ENCODE assay signal across 14 cellular contexts in the genomic region with DNA sequence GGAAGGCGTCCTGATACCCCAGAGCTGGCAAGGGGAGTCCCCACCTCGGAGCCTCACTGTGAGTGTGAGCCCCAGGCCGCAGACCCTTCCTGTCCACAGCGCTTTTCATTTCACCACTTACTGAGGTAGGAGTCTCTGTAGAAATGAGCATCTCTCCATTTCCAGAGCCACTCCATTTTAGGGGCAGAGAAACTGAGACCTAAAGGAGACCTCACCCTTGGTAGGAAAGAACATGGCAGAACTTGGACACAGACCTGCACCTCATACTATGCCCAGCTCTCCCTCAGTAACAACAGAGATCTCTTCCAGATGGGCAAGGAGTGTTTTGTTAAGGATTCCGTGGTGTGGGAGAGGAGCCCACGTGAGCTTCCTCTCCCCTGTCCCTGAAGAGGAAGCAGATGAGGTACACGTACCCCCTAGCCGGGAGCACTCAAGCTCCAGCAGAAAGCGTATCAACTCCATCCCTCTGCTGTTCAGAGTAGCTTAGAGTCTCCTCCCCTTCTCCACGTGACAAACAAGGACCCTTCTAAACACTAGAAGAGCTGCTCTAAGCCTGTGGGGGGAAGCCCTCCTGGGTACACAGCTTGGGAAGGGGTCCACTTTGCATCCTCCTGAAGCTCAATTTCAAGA. TPM values are rescaled to one million over a fixed set of nuclear protein-coding genes. Genes with fewer than 3 reads are reported as not detected.
DNase-seq lines count a peak whose midpoint lies in the region; ATAC-seq and TF ChIP-seq lines count a peak whose summit lies in the region.
"Had no signal": no experiment of that assay in that cellular context is flagged by ENCODE, and none has a peak within 500 bp of the region (broad histone marks: within the 10 kb centered on the region; RNA-seq: fewer than 3 reads in every experiment).

No MANE protein-coding gene starts in this region.

- H3K9ac ChIP-seq in HUES48 (ENCODE audit: low read depth, low read length) (no peak overlapping the region), mucosa of stomach (ENCODE audit: low read length) (peak overlapping the region; percentile 97)

- ATAC-seq in HG03196 (IDR thresholded peaks at IDR 0.05; ENCODE audit: unreplicated experiment) (no peak), HG02852 (IDR thresholded peaks at IDR 0.05; ENCODE audit: unreplicated experiment) (no peak)
- ATAC-seq: effector memory CD8-positive, alpha-beta T cell had no signal

- H3K4me3 Mint-ChIP-seq in brain, result peak overlapping the region in 3 of 5 experiments; percentile 51 to 64 (median 62)
- H3K4me3 Mint-ChIP-seq: effector memory CD8-positive, alpha-beta T cell; HFFc6; neural crest cell had no signal

- H3K36me3 ChIP-seq in HUES48 (ENCODE audit: control insufficient read depth, insufficient read depth, low read length), result no peaks in the 10 kb centered on the region
- peaks cover 8% of the 10 kb centered on the region for H3K36me3 ChIP-seq in mucosa of stomach (ENCODE audit: control insufficient read depth, insufficient read depth, low read length)
- H3K36me3 ChIP-seq: SJSA1 had no signal

- peaks cover 100% of the 10 kb centered on the region for H3K27me3 Mint-ChIP-seq in brain

- peaks cover 7% of the 10 kb centered on the region for H3K4me1 Mint-ChIP-seq in brain

- TF ChIP-seq CTCF in brain (conservative IDR thresholded peaks at IDR 0.05), result no peak

- H3K4me1 ChIP-seq in HUES48 (ENCODE audit: control insufficient read depth, insufficient read depth, low read length), result peaks cover 17% of the 10 kb centered on the region
- peaks cover 44% of the 10 kb centered on the region for H3K4me1 ChIP-seq in mucosa of stomach (ENCODE audit: control insufficient read depth, insufficient read depth, low read length)

- peak; percentile 7 for DNase-seq in DMS79 treated with DMSO at 0.1 percent for 48 hours (lab: John Stamatoyannopoulos, UW)
- DNase-seq in NCI-H345 (lab: John Stamatoyannopoulos, UW), result no peak
- DNase-seq in GOT3 (lab: John Stamatoyannopoulos, UW), result no peak
- DNase-seq: effector memory CD8-positive, alpha-beta T cell; HFFc6; NCI-H1930 had no signal

- H3K4me3 ChIP-seq in HUES48 (ENCODE audit: low read depth, low read length) (peak overlapping the region; percentile 57), mucosa of stomach (ENCODE audit: low read length) (peak overlapping the region; percentile 61)
- H3K4me3 ChIP-seq: SJSA1 had no signal

- H3K9me3 ChIP-seq in HUES48 (ENCODE audit: control insufficient read depth, insufficient read depth, low read length) (no peaks in the 10 kb centered on the region), mucosa of stomach (ENCODE audit: control insufficient read depth, low read length) (no peaks in the 10 kb centered on the region)
- H3K9me3 ChIP-seq: SJSA1 had no signal

- peaks cover 0 to 7% (median 2%) of the 10 kb centered on the region in 5 experiments for H3K9me3 Mint-ChIP-seq in brain
- H3K9me3 Mint-ChIP-seq: effector memory CD8-positive, alpha-beta T cell; HFFc6; neural crest cell had no signal

- no peak overlapping the region for H3K27ac Mint-ChIP-seq in brain
- H3K27ac Mint-ChIP-seq: CD14-positive monocyte; effector memory CD8-positive, alpha-beta T cell; HFFc6 had no signal

- H3K27me3 ChIP-seq in HUES48 (ENCODE audit: control insufficient read depth, insufficient read depth, low read length), result peaks cover 100% of the 10 kb centered on the region
- peaks cover 9% of the 10 kb centered on the region for H3K27me3 ChIP-seq in mucosa of stomach (ENCODE audit: control insufficient read depth, insufficient read depth, low read length)
- H3K27me3 ChIP-seq: SJSA1 had no signal

- H3K27ac ChIP-seq in HUES48 (ENCODE audit: low read depth, low read length), result no peak overlapping the region
- H3K27ac ChIP-seq: SJSA1 had no signal

- H3K36me3 Mint-ChIP-seq in brain, result no peaks in the 10 kb centered on the region
- H3K36me3 Mint-ChIP-seq: CD14-positive monocyte had no signal

RNA-seq across cellular contexts. Expression of a gene that starts 0.5 kb away (rescaled TPM):
- not detected for polyA plus RNA-seq in brain (ENCODE audit: insufficient read depth, low read depth, low replicate concordance)
- polyA plus RNA-seq: CD14-positive monocyte had no signal

RNA-seq across cellular contexts. Expression of a gene that starts 9.5 kb away (rescaled TPM):
- 42.0 TPM for polyA plus RNA-seq in brain (ENCODE audit: insufficient read depth, low read depth, low replicate concordance)

RNA-seq across cellular contexts. Expression of a gene that starts 12.8 kb away (rescaled TPM):
- 643 TPM for polyA plus RNA-seq in brain (ENCODE audit: insufficient read depth, low read depth, low replicate concordance)

RNA-seq across cellular contexts. Expression of a gene that starts 47.6 kb away (rescaled TPM):
- 4.5 TPM for polyA plus RNA-seq in brain (ENCODE audit: insufficient read depth, low read depth, low replicate concordance)
